ENCODE assay signal across 21 cellular contexts in genomic region chr5:119153629-119154028, GRCh38.
"Had no signal": no experiment of that assay in that cellular context is flagged by ENCODE, and none has a peak within 500 bp of the region (broad histone marks: within the 10 kb centered on the region; RNA-seq: fewer than 3 reads in every experiment).

No MANE protein-coding gene starts in this region.

- DNase-seq: Karpas-422, KG1, MG63, NCI-H1092, NCI-H1105 treated with DMSO at 0.1 percent for 48 hours, NCI-H1417 treated with DMSO at 0.1 percent for 48 hours, NCI-H146, NCI-H1694 treated with DMSO at 0.1 percent for 48 hours, NCI-H1930, NCI-H2081, NCI-H2107, NCI-H2227 treated with DMSO at 0.1 percent for 48 hours, NCI-H524, NCI-H526 treated with DMSO at 0.1 percent for 48 hours, NCI-H774, Right ventricle myocardium superior, RPMI8226, SIG-M5 had no signal

- FAIRE-seq: RCC 7860 had no signal

- H3K4me1 ChIP-seq: SJSA1 had no signal

- H3K9me3 ChIP-seq: MG63 had no signal

- H3K27me3 ChIP-seq: MG63, SJSA1 had no signal

- H3K4me3 ChIP-seq: MG63, SJSA1, SK-N-MC had no signal

- H3K27ac ChIP-seq: SJSA1, SK-N-MC had no signal
